ENCODE assay signal across 12 cellular contexts in the genomic region with DNA sequence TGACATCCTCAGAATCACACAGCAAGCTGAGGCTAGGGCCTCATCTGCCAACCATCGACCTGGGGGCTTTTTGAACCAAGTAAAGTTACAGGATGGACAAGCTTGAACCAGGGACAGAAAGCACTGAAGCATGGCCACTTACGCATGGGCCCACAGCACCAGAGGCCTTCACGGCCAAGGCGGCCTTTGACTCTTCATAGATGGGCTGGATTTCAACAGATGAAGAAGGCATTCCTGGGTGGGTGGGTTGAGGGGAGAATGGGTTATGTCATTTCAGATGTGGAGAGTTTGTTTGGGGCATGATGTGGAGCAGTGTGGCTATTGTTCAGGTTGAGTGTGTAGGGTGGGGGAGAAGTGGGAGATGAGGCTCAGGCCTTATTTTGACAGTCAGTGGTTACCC.
"Had no signal": no experiment of that assay in that cellular context is flagged by ENCODE, and none has a peak within 500 bp of the region (broad histone marks: within the 10 kb centered on the region; RNA-seq: fewer than 3 reads in every experiment).

No MANE protein-coding gene starts in this region.

- H3K36me3 ChIP-seq: adrenal gland, neutrophil, tibial nerve had no signal

- H3K9me3 ChIP-seq: adrenal gland, body of pancreas, neutrophil, tibial nerve had no signal

- H3K27ac ChIP-seq: adrenal gland, body of pancreas, neutrophil had no signal

- ATAC-seq: activated T-helper 17 cell treated with anti-CD3 and anti-CD28 coated beads, Interleukin-2, amount 50 U/mL, for 72 hours; body of pancreas; stimulated activated effector memory CD8-positive, alpha-beta T cell treated with anti-CD3 and anti-CD28 coated beads, Interleukin-12 subunit alpha, Interleukin-12 subunit beta, amount 100 ng/mL, for 72 hours had no signal

- H3K4me3 ChIP-seq: adrenal gland, body of pancreas, tibial nerve had no signal

- FAIRE-seq: small intestine had no signal

- H3K27me3 ChIP-seq: adrenal gland, body of pancreas, tibial nerve had no signal

- DNase-seq: activated CD4-positive, CD25-positive, alpha-beta regulatory T cell treated with anti-CD3 and anti-CD28 coated beads, Interleukin-2, amount 50 U/mL, for 72 hours; activated naive CD4-positive, alpha-beta T cell treated with anti-CD3 and anti-CD28 coated beads, Interleukin-2, amount 10 ng/mL, durations not matched to agents 7 days and 5 days; activated T-cell treated with anti-CD3 and anti-CD28 coated beads for 4 hours; body of pancreas; midbrain; naive B cell; small intestine had no signal
